In genomic region chr10:119299531-119299930, GRCh38 we compare ENCODE assay signal across 12 cellular contexts.
A peak's percentile ranks its signal among the peaks of the same experiment; 100 is the strongest.
DNase-seq lines count a peak whose midpoint lies in the region; ATAC-seq and TF ChIP-seq lines count a peak whose summit lies in the region.
"Had no signal": no experiment of that assay in that cellular context is flagged by ENCODE, and none has a peak within 500 bp of the region (broad histone marks: within the 10 kb centered on the region; RNA-seq: fewer than 3 reads in every experiment).

No MANE protein-coding gene starts in this region.

- H3K27me3 ChIP-seq in cardiac muscle cell (no peaks in the 10 kb centered on the region), aorta (ENCODE audit: control insufficient read depth in 1 of 2, insufficient read depth in 2 of 2, low read length in 1 of 2) (no peaks in the 10 kb centered on the region)
- H3K27me3 ChIP-seq: ascending aorta had no signal

- no peak for TF ChIP-seq CTCF in cardiac muscle cell (IDR thresholded peaks at IDR 0.05; ENCODE audit: low read depth, low read length)
- peak; percentile 5 for TF ChIP-seq CTCF in fibroblast of mammary gland (conservative IDR thresholded peaks at IDR 0.05; ENCODE audit: control insufficient read depth, insufficient read depth, low read depth, low read length)

- DNase-seq in cardiac muscle cell (ENCODE audit: low read depth in 1 of 2, low spot score in 1 of 2) (peak; percentile 24 to 35), cardiac septum (ENCODE audit: low spot score) (no peak), NOMO-1 treated with DMSO at 0.1 percent for 48 hours (lab: John Stamatoyannopoulos, UW; ENCODE audit: unreplicated experiment) (peak; percentile 13), fibroblast of mammary gland (ENCODE audit: low read depth) (peak; percentile 38), aorta (peak; percentile 45 to 63), midbrain (lab: John Stamatoyannopoulos, UW) (no peak), HPDE6-E6E7 (ENCODE audit: extremely low spot score) (no peak)
- DNase-seq: activated CD4-positive, alpha-beta T cell treated with anti-CD3 and anti-CD28 coated beads for 4 hours; NCI-H146 had no signal

- H3K4me3 Mint-ChIP-seq in activated T-helper 17 cell treated with anti-CD3 and anti-CD28 coated beads, Interleukin-2, amount 50 U/mL, for 72 hours = no peak overlapping the region

- H3K27ac Mint-ChIP-seq in activated T-helper 17 cell treated with anti-CD3 and anti-CD28 coated beads, Interleukin-2, amount 50 U/mL, for 72 hours = no peak overlapping the region

- no peak overlapping the region for H3K4me3 ChIP-seq in cardiac muscle cell
- no peak overlapping the region for H3K4me3 ChIP-seq in fibroblast of mammary gland (ENCODE audit: control insufficient read depth, low read depth, low read length)
- H3K4me3 ChIP-seq in aorta (ENCODE audit: low read length in 2 of 2) = no peak overlapping the region
- H3K4me3 ChIP-seq: ascending aorta had no signal

- no peak overlapping the region for H3K27ac ChIP-seq in cardiac muscle cell
- no peak overlapping the region for H3K27ac ChIP-seq in aorta (ENCODE audit: low read depth in 1 of 2, low read length in 2 of 2)
- H3K27ac ChIP-seq: RWPE1 had no signal

- WGBS in aorta, 2 donors = 56 to 67% methylated on average over 3 of the region's 3 CpGs

- peaks cover 27% of the 10 kb centered on the region for H3K4me1 ChIP-seq in cardiac muscle cell (ENCODE audit: low read depth)
- H3K4me1 ChIP-seq in aorta (ENCODE audit: control insufficient read depth in 1 of 2, insufficient read depth in 2 of 2, low read length in 2 of 2) = peaks cover 4 to 12% of the 10 kb centered on the region in 2 donors

- ATAC-seq in aorta (ENCODE audit: low FRiP score) = no peak
- ATAC-seq in activated T-helper 17 cell treated with anti-CD3 and anti-CD28 coated beads, Interleukin-2, amount 50 U/mL, for 72 hours (replicated peaks) = no peak

- H3K27me3 Mint-ChIP-seq in activated T-helper 17 cell treated with anti-CD3 and anti-CD28 coated beads, Interleukin-2, amount 50 U/mL, for 72 hours = no peaks in the 10 kb centered on the region

- no peaks in the 10 kb centered on the region for H3K36me3 Mint-ChIP-seq in activated T-helper 17 cell treated with anti-CD3 and anti-CD28 coated beads, Interleukin-2, amount 50 U/mL, for 72 hours (ENCODE audit: low read depth)

- no peaks in the 10 kb centered on the region for H3K9me3 Mint-ChIP-seq in activated T-helper 17 cell treated with anti-CD3 and anti-CD28 coated beads, Interleukin-2, amount 50 U/mL, for 72 hours

- H3K9me3 ChIP-seq in cardiac muscle cell (ENCODE audit: low read depth) = no peaks in the 10 kb centered on the region
- H3K9me3 ChIP-seq in aorta (ENCODE audit: control insufficient read depth, low read length) = no peaks in the 10 kb centered on the region
- H3K9me3 ChIP-seq: ascending aorta had no signal

- intact Hi-C loops in cardiac septum (cut with DNase I) = no loop called here
- intact Hi-C loops in aorta (cut with DNase I) = no loop called here

- peaks cover 24% of the 10 kb centered on the region for H3K4me1 Mint-ChIP-seq in activated T-helper 17 cell treated with anti-CD3 and anti-CD28 coated beads, Interleukin-2, amount 50 U/mL, for 72 hours

- H3K36me3 ChIP-seq in cardiac muscle cell = no peaks in the 10 kb centered on the region
- no peaks in the 10 kb centered on the region for H3K36me3 ChIP-seq in aorta (ENCODE audit: control insufficient read depth in 1 of 2, insufficient read depth in 2 of 2, low read length in 1 of 2)

Comparison
In these comparisons a context has a peak if more than half of its experiments do, and no peak if none do; other contexts are left out.
1. DNase-seq: peak in cardiac muscle cell (2 of 2), NOMO-1 treated with DMSO at 0.1 percent for 48 hours (single experiment), fibroblast of mammary gland (single experiment) and aorta (2 of 2); none in cardiac septum (single experiment), midbrain (single experiment) and HPDE6-E6E7 (single experiment).